In the genomic region with DNA sequence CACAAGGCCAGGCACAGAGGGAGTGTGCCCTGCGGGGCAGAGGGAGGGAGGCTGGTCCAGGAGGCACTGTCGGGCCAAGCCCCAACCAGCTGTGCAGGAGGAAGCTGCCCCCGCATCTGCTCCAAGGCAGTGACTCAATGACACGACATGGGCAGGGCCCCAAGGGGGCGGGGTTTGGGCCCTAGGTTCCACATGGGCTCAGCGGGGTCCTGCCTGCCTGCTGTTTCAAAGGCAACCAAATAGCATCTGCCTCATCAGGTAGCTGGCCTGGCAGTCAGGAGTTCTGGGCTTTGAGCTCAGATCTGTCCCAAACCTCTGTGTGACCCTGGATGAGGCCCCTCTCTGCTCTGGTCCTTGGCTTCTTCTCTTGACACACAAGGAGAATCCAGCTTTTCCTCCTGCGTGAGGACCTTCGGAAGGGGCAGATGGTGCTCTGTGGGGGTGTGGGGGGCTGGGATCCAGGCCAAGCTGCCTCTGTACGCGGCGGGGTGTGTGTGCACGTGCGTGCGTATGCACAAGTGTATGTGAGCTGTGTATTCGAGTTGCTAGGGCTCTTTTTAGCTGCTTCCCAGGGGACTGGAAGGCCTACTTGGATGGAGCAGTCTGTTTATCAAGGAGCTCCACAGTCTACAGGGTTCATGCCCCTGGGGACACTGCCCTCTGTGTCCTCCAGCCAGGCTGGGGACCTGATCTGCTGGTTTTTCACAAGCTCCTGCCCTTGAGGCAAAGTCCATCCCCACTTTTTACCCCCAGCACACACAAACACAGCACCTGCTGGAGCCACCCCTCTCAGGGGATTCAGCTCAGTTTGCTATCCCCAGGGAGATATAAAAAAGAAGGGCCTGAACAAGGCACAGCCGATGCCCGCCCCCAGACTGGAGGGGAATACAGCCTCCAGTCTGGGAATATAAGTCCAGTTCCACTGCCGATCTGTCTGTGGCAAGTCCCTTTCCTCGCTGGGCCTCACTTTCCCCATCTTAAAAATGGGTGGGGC, we compare ENCODE assay signal across 8 cellular contexts.
DNase-seq lines count a peak whose midpoint lies in the region; TF ChIP-seq lines count a peak whose summit lies in the region.

No MANE protein-coding gene starts in this region.

- H3K23ac ChIP-seq in trophoblast cell (ENCODE audit: low read length) = no peak overlapping the region

- H4K12ac ChIP-seq in trophoblast cell (ENCODE audit: low read depth, low read length) = no peak overlapping the region

- peak overlapping the region; percentile 8 for H2BK12ac ChIP-seq in trophoblast cell (ENCODE audit: low read length)

- H3K27me3 ChIP-seq in WERI-Rb-1 (ENCODE audit: insufficient read depth, low read depth, severe bottlenecking) = no peaks in the 10 kb centered on the region
- no peaks in the 10 kb centered on the region for H3K27me3 ChIP-seq in trophoblast cell (ENCODE audit: insufficient read depth, low read length)

- peak overlapping the region; percentile 23 for H4K8ac ChIP-seq in trophoblast cell (ENCODE audit: low read depth, low read length)

- no peaks in the 10 kb centered on the region for H3K79me2 ChIP-seq in trophoblast cell (ENCODE audit: control insufficient read depth, insufficient read depth, low read length, poor library complexity)

- TF ChIP-seq CTCF in GM10266 (IDR thresholded peaks at IDR 0.05; ENCODE audit: control insufficient read depth, insufficient read depth, low read depth, missing control alignments) (no peak), WERI-Rb-1 (IDR thresholded peaks at IDR 0.05; ENCODE audit: low read depth, low read length) (no peak)

- H3K4me3 ChIP-seq in WERI-Rb-1 (ENCODE audit: low read depth, low read length) (no peak overlapping the region), trophoblast cell (ENCODE audit: low read depth, low read length) (no peak overlapping the region)

- H2AFZ ChIP-seq in trophoblast cell (ENCODE audit: insufficient read depth, low read length, poor library complexity) = peak overlapping the region; percentile 4

- H2BK5ac ChIP-seq in trophoblast cell (ENCODE audit: low read depth, low read length, poor library complexity) = peak overlapping the region; percentile 7

- H2BK120ac ChIP-seq in trophoblast cell (ENCODE audit: insufficient read depth, low read length, poor library complexity) = peak overlapping the region; percentile 12

- H3K27ac ChIP-seq in WERI-Rb-1 = peak overlapping the region; percentile 77
- H3K27ac ChIP-seq in trophoblast cell (ENCODE audit: low read depth, low read length) = peak overlapping the region; percentile 65

- H3K36me3 ChIP-seq in WERI-Rb-1 (peaks cover under 1% of the 10 kb centered on the region), trophoblast cell (ENCODE audit: control insufficient read depth in 1 of 2, insufficient read depth in 2 of 2, low read length in 2 of 2) (peaks cover 12 to 13% of the 10 kb centered on the region in 2 experiments)

- no peak overlapping the region for H3K4me2 ChIP-seq in trophoblast cell (ENCODE audit: low read length)

- intact Hi-C loops in head of caudate nucleus (cut with DNase I) = no loop called here

- POLR2A ChIA-PET in HEK293T (lab: Yijun Ruan, JAX) = interaction anchor here (0.9 to 2.3 kb wide), 4 partner anchors 8 to 192 kb away, joined by 3 to 14 read pairs (median 4); partner anchors contain the start of genes C9orf43 and POLE3

- CTCF ChIA-PET in HEK293T (lab: Yijun Ruan, JAX) = interaction anchor here (0.6 to 2.9 kb wide), 5 partner anchors 9 to 82 kb away, joined by 3 to 7 read pairs (median 4); no protein-coding TSS in a partner anchor

- peak overlapping the region; percentile 71 for H4K91ac ChIP-seq in trophoblast cell (ENCODE audit: low read depth, low read length)

- H3K79me1 ChIP-seq in trophoblast cell (ENCODE audit: low read length) = peaks cover 21% of the 10 kb centered on the region

- H2AK5ac ChIP-seq in trophoblast cell (ENCODE audit: low read length) = peak overlapping the region; percentile 32

- DNase-seq in GM10266 (ENCODE audit: extremely low spot score) = peak; percentile 74
- DNase-seq in HEK293T (ENCODE audit: extremely low spot score) = peak; percentile 33
- peak; percentile 94 for DNase-seq in NCI-H1436 (lab: John Stamatoyannopoulos, UW)
- DNase-seq in WERI-Rb-1 = peak; percentile 87
- DNase-seq in fibroblast of gingiva (ENCODE audit: low read depth) = peak; percentile 70
- peak in 1 of 2 donors; percentile 37 for DNase-seq in trophoblast cell
- DNase-seq in head of caudate nucleus = no peak
- no peak for DNase-seq in effector CD8-positive, alpha-beta T cell (lab: John Stamatoyannopoulos, UW)

- H3K9me3 ChIP-seq in WERI-Rb-1 (ENCODE audit: severe bottlenecking) (peaks cover 5% of the 10 kb centered on the region), trophoblast cell (ENCODE audit: insufficient read depth, low read depth, low read length) (no peaks in the 10 kb centered on the region)

- H3K4me1 ChIP-seq in trophoblast cell (ENCODE audit: control insufficient read depth in 1 of 2, insufficient read depth in 2 of 2, low read length in 2 of 2) = peaks cover 42 to 50% of the 10 kb centered on the region in 2 experiments

- WGBS in trophoblast cell (ENCODE audit: extremely low coverage, insufficient coverage, insufficient read length) = no CpG with 5 or more reads among the region's 19 CpGs

- peak overlapping the region; percentile 6 for H3K4ac ChIP-seq in trophoblast cell (ENCODE audit: low read depth, low read length)

- H3K14ac ChIP-seq in trophoblast cell (ENCODE audit: low read length) = peak overlapping the region; percentile 3

- H3K18ac ChIP-seq in trophoblast cell (ENCODE audit: low read length) = peak overlapping the region; percentile 64

- no peak overlapping the region for H3K9ac ChIP-seq in trophoblast cell (ENCODE audit: low read length)

TF ChIP-seq in HEK293T, 16 proteins besides CTCF, POLR2A, EP300 and RAD21:
- TF ChIP-seq PKNOX1 (IDR thresholded peaks at IDR 0.05) = no peak
- TF ChIP-seq L3MBTL2 (conservative IDR thresholded peaks at IDR 0.05) = 0 out of 2 replicates have a peak, but pooled peaks have one; percentile 32
- no peak for TF ChIP-seq SP1 (IDR thresholded peaks at IDR 0.05)
- TF ChIP-seq ELF4 (IDR thresholded peaks at IDR 0.05) = no peak
- no peak for TF ChIP-seq TARDBP (IDR thresholded peaks at IDR 0.05)

Comparison
In these comparisons a context has a peak if more than half of its experiments do, and no peak if none do; other contexts are left out.
1. DNase-seq: peak in GM10266 (single experiment), HEK293T (single experiment), NCI-H1436 (single experiment), WERI-Rb-1 (single experiment) and fibroblast of gingiva (single experiment); none in head of caudate nucleus (0 of 42) and effector CD8-positive, alpha-beta T cell (single experiment).